8 cellular contexts compared by ENCODE assay signal in the genomic region with DNA sequence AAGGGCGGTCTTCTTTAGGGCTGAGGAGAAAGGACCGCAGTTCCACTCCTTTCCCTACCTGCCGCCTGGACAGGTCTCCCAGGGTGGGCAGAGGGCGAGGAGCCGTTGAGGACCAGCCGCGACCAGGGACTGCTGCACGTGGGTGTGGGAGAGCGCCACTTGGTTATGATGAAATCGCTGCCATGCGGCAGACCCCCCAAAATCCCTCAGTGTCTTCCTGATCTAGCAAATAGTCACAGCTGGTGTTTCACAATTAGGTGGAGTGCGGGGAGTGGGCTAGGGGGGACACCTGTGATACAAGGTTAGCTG. TPM values are rescaled to one million over a fixed set of nuclear protein-coding genes. Genes with fewer than 3 reads are reported as not detected.
DNase-seq lines count a peak whose midpoint lies in the region; ATAC-seq and TF ChIP-seq lines count a peak whose summit lies in the region.
"Had no signal": no experiment of that assay in that cellular context is flagged by ENCODE, and none has a peak within 500 bp of the region (broad histone marks: within the 10 kb centered on the region; RNA-seq: fewer than 3 reads in every experiment).

No MANE protein-coding gene starts in this region.

- H3K4me3 ChIP-seq in GM23248, result peak overlapping the region; percentile 72; the same call in 1 of the 2 replicates
- peak overlapping the region; percentile 41 for H3K4me3 ChIP-seq in WERI-Rb-1 (ENCODE audit: low read depth, low read length)
- peak overlapping the region; percentile 14 to 49 for H3K4me3 ChIP-seq in foreskin fibroblast (ENCODE audit: low read depth in 1 of 2, low read length in 2 of 2)
- H3K4me3 ChIP-seq in skeletal muscle cell (ENCODE audit: low read depth, low read length), result peak overlapping the region; percentile 49

- H3K36me3 ChIP-seq in GM23248 (ENCODE audit: low read depth), result no peaks in the 10 kb centered on the region
- H3K36me3 ChIP-seq in WERI-Rb-1, result no peaks in the 10 kb centered on the region

- peak overlapping the region; percentile 80 for H2AFZ ChIP-seq in GM23248

- no peak for TF ChIP-seq CTCF in WERI-Rb-1 (IDR thresholded peaks at IDR 0.05; ENCODE audit: low read depth, low read length)
- TF ChIP-seq CTCF in foreskin fibroblast (IDR thresholded peaks at IDR 0.05; ENCODE audit: low read depth, low read length), result no peak

- in situ Hi-C loops in GM23248 (cut with MboI), result no loop called here

- H3K27me3 ChIP-seq in GM23248 (replicated peaks; ENCODE audit: insufficient read depth) (no peaks in the 10 kb centered on the region; the same call in 1 of the 2 replicates), WERI-Rb-1 (ENCODE audit: insufficient read depth, low read depth, severe bottlenecking) (peaks cover 4% of the 10 kb centered on the region)

- 47 to 54% methylated on average over 12 of the region's 12 CpGs for WGBS in GM23248 (ENCODE audit: low coverage in 1 of 2, low lambda C conversion rate in 2 of 2, missing lambda C conversion rate in 2 of 2), 2 experiments

- no peak overlapping the region for H3K9ac ChIP-seq in GM23248

- H3K27ac ChIP-seq in GM23248 (no peak overlapping the region), WERI-Rb-1 (no peak overlapping the region; the same call in 1 of the 2 replicates)

- H3K9me2 ChIP-seq in GM23248 (ENCODE audit: insufficient read depth), result no peaks in the 10 kb centered on the region

- no peaks in the 10 kb centered on the region for H4K20me1 ChIP-seq in GM23248 (ENCODE audit: insufficient read depth)

- no peaks in the 10 kb centered on the region for H3F3A ChIP-seq in GM23248 (ENCODE audit: insufficient read depth)

- no peaks in the 10 kb centered on the region for H3K79me2 ChIP-seq in GM23248 (ENCODE audit: insufficient read depth)

- no peaks in the 10 kb centered on the region for H3K9me3 ChIP-seq in GM23248 (ENCODE audit: low read depth)
- H3K9me3 ChIP-seq in WERI-Rb-1 (ENCODE audit: severe bottlenecking), result no peaks in the 10 kb centered on the region

- no peak for ATAC-seq in GM21825 (IDR thresholded peaks at IDR 0.05; ENCODE audit: unreplicated experiment)

- no peak overlapping the region for H3K4me2 ChIP-seq in GM23248 (ENCODE audit: unreplicated experiment)

- H3K4me1 ChIP-seq in GM23248 (ENCODE audit: insufficient read depth), result no peaks in the 10 kb centered on the region

- DNase-seq in GM23248, result no peak
- no peak for DNase-seq in WERI-Rb-1
- no peak for DNase-seq in foreskin fibroblast
- DNase-seq in skeletal muscle cell (ENCODE audit: low read depth), result no peak
- DNase-seq in activated effector memory CD4-positive, alpha-beta T cell treated with Interleukin-2 at 50 U/mL for 16 hours, result no peak
- DNase-seq in NK-92 (lab: John Stamatoyannopoulos, UW; ENCODE audit: unreplicated experiment), result no peak

RNA-seq across cellular contexts. Expression of gene C3orf80, which starts 1.5 kb away (rescaled TPM):
- 0.43 and 1.3 TPM in 2 replicates for total RNA-seq in GM23248 (2014; rRNA removed; shearing (Covaris generic))
- 0.19 and 0.25 TPM in 2 replicates for polyA plus RNA-seq in GM23248 (2016; fragmentation: Nextera tagmentation; extraction: Ambion mirVana)
- total RNA-seq: bronchial epithelial cell had no signal
